Comparison of ENCODE assay signal across 11 cellular contexts in genomic region chr7:2824678-2825461, GRCh38. TPM values are rescaled to one million over a fixed set of nuclear protein-coding genes. Genes with fewer than 3 reads are reported as not detected.
DNase-seq lines count a peak whose midpoint lies in the region; ATAC-seq and TF ChIP-seq lines count a peak whose summit lies in the region.
"Had no signal": no experiment of that assay in that cellular context is flagged by ENCODE, and none has a peak within 500 bp of the region (broad histone marks: within the 10 kb centered on the region; RNA-seq: fewer than 3 reads in every experiment).

No MANE protein-coding gene starts in this region.

- no peaks in the 10 kb centered on the region for H3K9me3 ChIP-seq in CD8-positive, alpha-beta T cell (ENCODE audit: low read length)
- H3K9me3 ChIP-seq in Karpas-422 (ENCODE audit: low read length) (no peaks in the 10 kb centered on the region), right atrium auricular region (no peaks in the 10 kb centered on the region), BE2C (no peaks in the 10 kb centered on the region)
- H3K9me3 ChIP-seq: thoracic aorta had no signal

- peaks cover 38% of the 10 kb centered on the region for H3K4me1 Mint-ChIP-seq in CD8-positive, alpha-beta T cell (ENCODE audit: low read depth)

- no peaks in the 10 kb centered on the region for H3K79me2 ChIP-seq in Karpas-422 (ENCODE audit: low read length)

- H3K4me2 ChIP-seq in Karpas-422 (ENCODE audit: low read depth, low read length, poor library complexity, severe bottlenecking), result no peak overlapping the region

- TF ChIP-seq CTCF in CD8-positive, alpha-beta T cell (IDR thresholded peaks at IDR 0.05), result no peak
- TF ChIP-seq CTCF in GM20000 (IDR thresholded peaks at IDR 0.05; ENCODE audit: extremely low read depth, missing control alignments), result no peak
- TF ChIP-seq CTCF in right atrium auricular region (IDR thresholded peaks at IDR 0.05), result no peak
- no peak for TF ChIP-seq CTCF in BE2C (IDR thresholded peaks at IDR 0.05; ENCODE audit: low read depth, low read length)

- H3K9ac ChIP-seq in Karpas-422 (ENCODE audit: low read length), result no peak overlapping the region

- H3K27me3 ChIP-seq in CD8-positive, alpha-beta T cell (ENCODE audit: insufficient read depth, low read length), result no peaks in the 10 kb centered on the region
- no peaks in the 10 kb centered on the region for H3K27me3 ChIP-seq in Karpas-422 (ENCODE audit: low read length)
- H3K27me3 ChIP-seq in right atrium auricular region, result no peaks in the 10 kb centered on the region
- no peaks in the 10 kb centered on the region for H3K27me3 ChIP-seq in BE2C

- peaks cover 50% of the 10 kb centered on the region for H4K20me1 ChIP-seq in Karpas-422 (ENCODE audit: insufficient read depth, low read depth, low read length)

- H3K9me3 Mint-ChIP-seq in CD8-positive, alpha-beta T cell, result no peaks in the 10 kb centered on the region
- H3K9me3 Mint-ChIP-seq: activated T-helper 1 cell treated with anti-CD3 and anti-CD28 coated beads, Interleukin-12 subunit alpha, Interleukin-12 subunit beta, Interleukin-2, Interleukin-4 antibody, amounts not matched to agents 30 ng/mL and 10 ng/mL and 1 ng/mL, durations not matched to agents 14 hours and 24 hours and 36 hours; CD4-positive, CD25-positive, alpha-beta regulatory T cell had no signal

- peaks cover 11% of the 10 kb centered on the region for H3K36me3 Mint-ChIP-seq in CD8-positive, alpha-beta T cell

- H3K4me3 Mint-ChIP-seq in CD8-positive, alpha-beta T cell, result no peak overlapping the region
- H3K4me3 Mint-ChIP-seq: activated T-helper 1 cell treated with anti-CD3 and anti-CD28 coated beads, Interleukin-12 subunit alpha, Interleukin-12 subunit beta, Interleukin-2, Interleukin-4 antibody, amounts not matched to agents 30 ng/mL and 10 ng/mL and 1 ng/mL, durations not matched to agents 14 hours and 24 hours and 36 hours; CD4-positive, CD25-positive, alpha-beta regulatory T cell had no signal

- no peak overlapping the region for H3K4me3 ChIP-seq in CD8-positive, alpha-beta T cell (ENCODE audit: low read depth, low read length)
- no peak overlapping the region for H3K4me3 ChIP-seq in Karpas-422 (ENCODE audit: low read length)
- H3K4me3 ChIP-seq in right atrium auricular region, result no peak overlapping the region
- H3K4me3 ChIP-seq in BE2C (ENCODE audit: low read depth, low read length), result no peak overlapping the region
- H3K4me3 ChIP-seq: thoracic aorta had no signal

- no peaks in the 10 kb centered on the region for H3K36me3 ChIP-seq in CD8-positive, alpha-beta T cell (ENCODE audit: insufficient read depth, low read length)
- H3K36me3 ChIP-seq in Karpas-422 (ENCODE audit: insufficient read depth, low read length) (no peaks in the 10 kb centered on the region), right atrium auricular region (no peaks in the 10 kb centered on the region), BE2C (no peaks in the 10 kb centered on the region)
- H3K36me3 ChIP-seq: thoracic aorta had no signal

- peak overlapping the region; percentile 60 for H3K27ac Mint-ChIP-seq in CD8-positive, alpha-beta T cell
- H3K27ac Mint-ChIP-seq: activated T-helper 1 cell treated with anti-CD3 and anti-CD28 coated beads, Interleukin-12 subunit alpha, Interleukin-12 subunit beta, Interleukin-2, Interleukin-4 antibody, amounts not matched to agents 30 ng/mL and 10 ng/mL and 1 ng/mL, durations not matched to agents 14 hours and 24 hours and 36 hours had no signal

- ATAC-seq in CD8-positive, alpha-beta T cell, result no peak
- ATAC-seq in GM21737 (IDR thresholded peaks at IDR 0.05; ENCODE audit: unreplicated experiment), result no peak

- no peak for DNase-seq in CD8-positive, alpha-beta T cell
- peak; percentile 46 for DNase-seq in GM20000 (ENCODE audit: low spot score)
- peak; percentile 41 for DNase-seq in Karpas-422
- DNase-seq in right atrium auricular region (ENCODE audit: low spot score), result no peak
- no peak for DNase-seq in NCI-H2029 (lab: John Stamatoyannopoulos, UW)
- no peak for DNase-seq in activated gamma-delta T cell (lab: John Stamatoyannopoulos, UW)
- no peak for DNase-seq in BE2C
- DNase-seq: CD4-positive, CD25-positive, alpha-beta regulatory T cell had no signal

- no peaks in the 10 kb centered on the region for H3K27me3 Mint-ChIP-seq in CD8-positive, alpha-beta T cell (ENCODE audit: low read depth)
- H3K27me3 Mint-ChIP-seq: CD4-positive, CD25-positive, alpha-beta regulatory T cell had no signal

- CTCF ChIA-PET in CD8-positive, alpha-beta T cell (lab: Charles Lee), result interaction anchor here (1.2 to 1.3 kb wide), 2 partner anchors 14 to 40 kb away, joined by 3 to 4 read pairs; no protein-coding TSS in a partner anchor

- no peak overlapping the region for H3K27ac ChIP-seq in CD8-positive, alpha-beta T cell (ENCODE audit: low read depth, low read length)
- no peak overlapping the region for H3K27ac ChIP-seq in Karpas-422 (ENCODE audit: low read length)
- H3K27ac ChIP-seq in right atrium auricular region, result peak overlapping the region; percentile 39 to 69
- H3K27ac ChIP-seq: thoracic aorta had no signal

- H3K4me1 ChIP-seq in CD8-positive, alpha-beta T cell (ENCODE audit: insufficient read depth, low read length), result no peaks in the 10 kb centered on the region
- H3K4me1 ChIP-seq in Karpas-422 (ENCODE audit: low read length), result peaks cover 28% of the 10 kb centered on the region
- H3K4me1 ChIP-seq in right atrium auricular region, result peaks cover 0 to 61% of the 10 kb centered on the region in 2 donors
- no peaks in the 10 kb centered on the region for H3K4me1 ChIP-seq in BE2C

- H2AFZ ChIP-seq in Karpas-422 (ENCODE audit: low read length), result no peak overlapping the region

- no peaks in the 10 kb centered on the region for H3K9me2 ChIP-seq in Karpas-422 (replicated peaks; ENCODE audit: insufficient read depth, low read length)

- intact Hi-C loops in CD8-positive, alpha-beta T cell (cut with DNase I, micrococcal nuclease), result no loop called here

- POLR2A ChIA-PET in CD8-positive, alpha-beta T cell (lab: Charles Lee), result no interaction called here

RNA-seq across cellular contexts. Expression of gene GNA12, which starts 19.2 kb away (rescaled TPM):
- 10 to 100 TPM; 17.0 to 17.7 TPM for total RNA-seq in CD8-positive, alpha-beta T cell
- total RNA-seq in Karpas-422 (2014; rRNA removed; shearing (Covaris generic); ENCODE audit: low replicate concordance), result 3.1 and 8.1 TPM in 2 replicates
- 10 to 100 TPM; 26.3 to 38.8 TPM for total RNA-seq in right atrium auricular region
- polyA plus RNA-seq in BE2C (2012; ENCODE audit: insufficient read depth, insufficient read length, low read depth), result 32.2 TPM

Comparison
In these comparisons a context has a peak if more than half of its experiments do, and no peak if none do; other contexts are left out.
1. DNase-seq: peak in GM20000 (single experiment) and Karpas-422 (single experiment); none in CD8-positive, alpha-beta T cell (0 of 7), right atrium auricular region (single experiment), NCI-H2029 (single experiment), activated gamma-delta T cell (single experiment) and BE2C (single experiment).
2. H3K27ac ChIP-seq: peak in right atrium auricular region (2 of 2); none in CD8-positive, alpha-beta T cell (single experiment) and Karpas-422 (single experiment).